Comparison of ENCODE assay signal across 8 cellular contexts in the genomic region with DNA sequence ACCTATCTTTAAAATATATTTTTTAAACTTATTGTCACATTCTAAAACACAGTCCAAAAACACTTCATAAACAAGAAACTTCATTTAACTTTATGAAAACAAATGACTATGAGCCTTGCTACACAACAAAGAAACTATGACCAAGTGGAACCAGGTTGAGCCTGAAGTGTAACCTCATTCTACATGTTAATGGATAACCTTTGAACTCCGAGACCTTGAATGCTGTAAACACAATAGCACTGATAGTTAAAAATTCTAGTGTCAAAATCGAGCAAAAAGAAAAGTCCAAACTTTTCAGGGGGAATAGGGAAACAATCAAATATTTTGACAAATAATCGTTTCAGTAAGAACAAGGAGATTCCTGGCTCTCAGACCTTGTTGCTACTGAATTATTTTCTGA. TPM values are rescaled to one million over a fixed set of nuclear protein-coding genes. Genes with fewer than 3 reads are reported as not detected.
A peak's percentile ranks its signal among the peaks of the same experiment; 100 is the strongest.
DNase-seq lines count a peak whose midpoint lies in the region; ATAC-seq and TF ChIP-seq lines count a peak whose summit lies in the region.
"Not testable (repeated sequence)": the region's sequence is repeated elsewhere in the genome, so short reads cannot be mapped to it uniquely, and the experiment has no call there.

No MANE protein-coding gene starts in this region.

- TF ChIP-seq CTCF in 22Rv1 (IDR thresholded peaks at IDR 0.05); PC-3 (conservative IDR thresholded peaks at IDR 0.05; ENCODE audit: low read depth, low read length); chondrocyte (IDR thresholded peaks at IDR 0.05): not testable (repeated sequence)

- H3K9ac ChIP-seq in GM23248: peak overlapping the region; percentile 95
- peak overlapping the region; percentile 81 for H3K9ac ChIP-seq in PC-3 (ENCODE audit: low read length)
- H3K9ac ChIP-seq in iPS-18a (ENCODE audit: low read length): peak overlapping the region; percentile 88

- H3K4me2 ChIP-seq in GM23248 (ENCODE audit: unreplicated experiment) (peak overlapping the region; percentile 93), PC-3 (ENCODE audit: low read length) (peak overlapping the region; percentile 83)

- H3K4me3 Mint-ChIP-seq in activated T-cell treated with anti-CD3 and anti-CD28 coated beads, Interleukin-2, amount 50 U/mL, for 72 hours: peak overlapping the region; percentile 70 to 93
- H3K4me3 Mint-ChIP-seq in chondrocyte (ENCODE audit: unreplicated experiment): not testable (repeated sequence)
- peak overlapping the region in 6 of 8 donors; percentile 5 to 95 (median 26) for H3K4me3 Mint-ChIP-seq in naive B cell

- not testable (repeated sequence) for H4K20me1 ChIP-seq in GM23248 (ENCODE audit: insufficient read depth); PC-3 (ENCODE audit: low read length)

- H3K36me3 ChIP-seq in GM23248 (ENCODE audit: low read depth); PC-3 (ENCODE audit: low read depth, low read length); iPS-18a (ENCODE audit: control insufficient read depth, low read depth, low read length): not testable (repeated sequence)

- H3K4me1 Mint-ChIP-seq in activated T-cell treated with anti-CD3 and anti-CD28 coated beads, Interleukin-2, amount 50 U/mL, for 72 hours (ENCODE audit: low read depth): peaks cover 52% of the 10 kb centered on the region
- H3K4me1 Mint-ChIP-seq in chondrocyte (ENCODE audit: low read depth) (peaks cover 43% of the 10 kb centered on the region), naive B cell (peaks cover 22 to 59% (median 42%) of the 10 kb centered on the region in 3 donors)

- POLR2A ChIA-PET in PC-3 (lab: Charles Lee; ENCODE audit: unreplicated experiment): interaction anchor here (0.6 to 1.2 kb wide), 2 partner anchors 16 to 310 kb away, joined by 3 to 11 read pairs; no protein-coding TSS in a partner anchor

- peak overlapping the region; percentile 85 for H3K27ac ChIP-seq in 22Rv1
- peak overlapping the region; percentile 92 for H3K27ac ChIP-seq in GM23248
- H3K27ac ChIP-seq in PC-3 (ENCODE audit: low read length): peak overlapping the region; percentile 65
- H3K27ac ChIP-seq in iPS-18a (ENCODE audit: low read length): not testable (repeated sequence)
- H3K27ac ChIP-seq in skin epidermis: peak overlapping the region in 19 of 21 experiments; percentile 28 to 100 (median 99)

- in situ Hi-C loops in GM23248 (cut with MboI): loop anchor here (25.0 kb wide), 1 partner anchor 592 kb away; no protein-coding TSS in a partner anchor

- not testable (repeated sequence) for H3K9me2 ChIP-seq in GM23248 (ENCODE audit: insufficient read depth); PC-3 (replicated peaks; ENCODE audit: low read length)

- ATAC-seq in PC-3; activated T-cell treated with anti-CD3 and anti-CD28 coated beads, Interleukin-2, amount 50 U/mL, for 72 hours (replicated peaks in 1 of 2); naive B cell (ENCODE audit: low read depth in 2 of 2): not testable (repeated sequence)

- DNase-seq in GM23248; PC-3; activated T-cell treated with anti-CD3 and anti-CD28 coated beads, Interleukin-2, amount 50 U/mL, for 72 hours; chondrocyte (ENCODE audit: low spot score); naive B cell: not testable (repeated sequence)

- not testable (repeated sequence) for H3K36me3 Mint-ChIP-seq in activated T-cell treated with anti-CD3 and anti-CD28 coated beads, Interleukin-2, amount 50 U/mL, for 72 hours (ENCODE audit: insufficient read depth in 2 of 2); chondrocyte (ENCODE audit: low read depth); naive B cell

- BruUV-seq in PC-3 (replicated peaks; lab: Mats Ljungman, UMichigan): not testable (repeated sequence)

- not testable (repeated sequence) for H3K27me3 Mint-ChIP-seq in activated T-cell treated with anti-CD3 and anti-CD28 coated beads, Interleukin-2, amount 50 U/mL, for 72 hours (ENCODE audit: low read depth); chondrocyte (ENCODE audit: low read depth); naive B cell

- H3K9me3 ChIP-seq in GM23248 (ENCODE audit: low read depth); PC-3 (ENCODE audit: low read length); iPS-18a (ENCODE audit: control insufficient read depth, low read depth, low read length): not testable (repeated sequence)

- H3K79me2 ChIP-seq in GM23248 (ENCODE audit: insufficient read depth) (peaks cover 27% of the 10 kb centered on the region), PC-3 (ENCODE audit: low read length) (peaks cover 58% of the 10 kb centered on the region)

- WGBS in GM23248 (ENCODE audit: low coverage in 1 of 2, low lambda C conversion rate in 2 of 2, missing lambda C conversion rate in 2 of 2), 2 experiments: 35 to 36% methylated on average over 3 of the region's 3 CpGs

- not testable (repeated sequence) for H3K27me3 ChIP-seq in GM23248 (replicated peaks; ENCODE audit: insufficient read depth); PC-3 (ENCODE audit: low read length); iPS-18a (ENCODE audit: control insufficient read depth, insufficient read depth, low read length)

- not testable (repeated sequence) for H3K9me3 Mint-ChIP-seq in activated T-cell treated with anti-CD3 and anti-CD28 coated beads, Interleukin-2, amount 50 U/mL, for 72 hours; chondrocyte (ENCODE audit: low read depth); naive B cell

- H3K4me1 ChIP-seq in GM23248 (ENCODE audit: insufficient read depth) (peaks cover 17% of the 10 kb centered on the region), PC-3 (ENCODE audit: insufficient read depth, low read length) (peaks cover 29% of the 10 kb centered on the region), iPS-18a (ENCODE audit: control insufficient read depth, low read depth, low read length) (peaks cover 23% of the 10 kb centered on the region)

- H3K4me3 ChIP-seq in GM23248 (peak overlapping the region; percentile 85), PC-3 (ENCODE audit: low read length) (peak overlapping the region; percentile 88), skin epidermis (peak overlapping the region in 3 of 7 experiments; percentile 2 to 72 (median 64))
- H3K4me3 ChIP-seq in iPS-18a (ENCODE audit: low read length): not testable (repeated sequence)

- peak overlapping the region; percentile 32; the same call in 1 of the 2 replicates for H2AFZ ChIP-seq in GM23248
- peak overlapping the region; percentile 66 for H2AFZ ChIP-seq in PC-3 (ENCODE audit: low read length)

- CTCF ChIA-PET in PC-3 (lab: Charles Lee): interaction anchor here (0.6 kb wide), 1 partner anchor 179 kb away, joined by 3 read pairs; no protein-coding TSS in a partner anchor

- peak overlapping the region; percentile 96 for H3K27ac Mint-ChIP-seq in activated T-cell treated with anti-CD3 and anti-CD28 coated beads, Interleukin-2, amount 50 U/mL, for 72 hours
- H3K27ac Mint-ChIP-seq in chondrocyte (ENCODE audit: unreplicated experiment) (peak overlapping the region; percentile 81), naive B cell (peak overlapping the region in 3 of 6 donors; percentile 24 to 62 (median 47))

- H3F3A ChIP-seq in GM23248 (ENCODE audit: insufficient read depth): peaks cover 39% of the 10 kb centered on the region
- not testable (repeated sequence) for H3F3A ChIP-seq in PC-3 (ENCODE audit: low read length, unreplicated experiment)

- intact Hi-C loops in PC-3 (cut with micrococcal nuclease): loop anchor here (1.0 to 10.0 kb wide), 6 partner anchors 26 to 1961 kb away; no protein-coding TSS in a partner anchor

RNA-seq across cellular contexts. Expression of a gene that starts 2.1 kb away (rescaled TPM):
- 18.1 and 23.5 TPM in 2 replicates for total RNA-seq in GM23248 (2014; rRNA removed; shearing (Covaris generic))
- polyA plus RNA-seq in GM23248 (2016; fragmentation: Nextera tagmentation; extraction: Ambion mirVana) (8.9 and 10.4 TPM in 2 replicates), naive B cell (ENCODE audit: low read depth in 6 of 6) (10 to 100 TPM in 5 of 6 donors, 1 to 10 TPM in 1; 8.8 to 31.0 (median 24.7) TPM)
- total RNA-seq in PC-3 (2014; rRNA removed) (45.6 and 55.5 TPM in 2 replicates), chondrocyte (26.9 to 28.7 TPM (median 27.0 TPM) in 3 replicates)
- total RNA-seq in activated T-cell treated with anti-CD3 and anti-CD28 coated beads, Interleukin-2, amount 50 U/mL, for 72 hours: 10 to 100 TPM; 66.4 to 67.2 TPM
